In the genomic region with DNA sequence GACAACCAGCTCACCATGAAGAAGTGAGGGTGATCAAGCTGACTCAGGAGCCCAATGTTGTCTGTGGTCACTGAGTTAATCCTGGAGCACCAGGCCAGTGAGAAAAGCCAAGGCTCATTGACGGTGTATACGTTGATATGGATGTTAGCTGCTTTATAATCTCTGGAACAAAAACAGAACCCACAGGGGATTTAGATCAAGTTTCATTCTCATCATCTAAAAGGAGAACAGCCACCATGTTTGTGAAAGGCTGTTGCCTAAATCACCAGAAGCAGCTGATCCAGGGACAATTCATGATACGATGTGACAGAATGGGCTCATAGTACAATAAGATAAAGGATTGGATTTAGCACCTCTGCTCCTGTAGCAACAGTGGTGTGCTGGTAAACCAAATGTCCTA, we compare ENCODE assay signal across 20 cellular contexts.
"Had no signal": no experiment of that assay in that cellular context is flagged by ENCODE, and none has a peak within 500 bp of the region (broad histone marks: within the 10 kb centered on the region; RNA-seq: fewer than 3 reads in every experiment).

No MANE protein-coding gene starts in this region.

- ATAC-seq: esophagus mucosa; gastrocnemius medialis; left lobe of liver; naive thymus-derived CD8-positive, alpha-beta T cell; psoas muscle; right lobe of liver; stimulated activated naive B cell treated with anti-CD40 and anti-IgM and Interleukin-4, amounts not matched to agents 10 μg/mL and 1 μg/mL and 100 μg/mL, for 72 hours; stimulated activated naive CD8-positive, alpha-beta T cell treated with anti-CD3 and anti-CD28 coated beads, Interleukin-15, amount 100 ng/mL, for 72 hours; upper lobe of right lung had no signal

- H3K9me3 ChIP-seq: gastrocnemius medialis, neutrophil, psoas muscle, right lobe of liver, testis, tibial nerve, upper lobe of right lung, vagina had no signal

- H3K36me3 ChIP-seq: gastrocnemius medialis, neutrophil, right lobe of liver, tibial nerve, upper lobe of right lung, vagina had no signal

- H3K27ac ChIP-seq: gastrocnemius medialis, neutrophil, psoas muscle, right lobe of liver, testis, tibial nerve, upper lobe of right lung, vagina had no signal

- H3K27me3 ChIP-seq: gastrocnemius medialis, neutrophil, right lobe of liver, testis, tibial nerve, vagina had no signal

- DNase-seq: effector memory CD4-positive, alpha-beta T cell; gastrocnemius medialis; glutamatergic neuron; islet precursor cell; mammary epithelial cell; naive thymus-derived CD8-positive, alpha-beta T cell; psoas muscle; retina; right lobe of liver; stimulated activated CD4-positive, alpha-beta T cell treated with anti-CD3 and anti-CD28 coated beads, Interleukin-2, amount 100 ng/mL, for 24 hours; stimulated activated CD4-positive, alpha-beta T cell treated with anti-CD3 and anti-CD28 coated beads, Interleukin-4, amount 100 ng/mL, for 4 hours; stimulated activated naive B cell treated with anti-CD40 and anti-IgM and Interleukin-4, amounts not matched to agents 10 μg/mL and 1 μg/mL and 100 μg/mL, for 72 hours; stimulated activated naive CD8-positive, alpha-beta T cell treated with anti-CD3 and anti-CD28 coated beads, Interleukin-15, amount 100 ng/mL, for 72 hours; testis; upper lobe of right lung had no signal

- H3K4me1 ChIP-seq: gastrocnemius medialis, psoas muscle, testis, tibial nerve, upper lobe of right lung, vagina had no signal

- H3K4me3 ChIP-seq: gastrocnemius medialis, psoas muscle, right lobe of liver, testis, tibial nerve, upper lobe of right lung, vagina had no signal
